Comparison of ENCODE assay signal across 2 cellular contexts in the genomic region with DNA sequence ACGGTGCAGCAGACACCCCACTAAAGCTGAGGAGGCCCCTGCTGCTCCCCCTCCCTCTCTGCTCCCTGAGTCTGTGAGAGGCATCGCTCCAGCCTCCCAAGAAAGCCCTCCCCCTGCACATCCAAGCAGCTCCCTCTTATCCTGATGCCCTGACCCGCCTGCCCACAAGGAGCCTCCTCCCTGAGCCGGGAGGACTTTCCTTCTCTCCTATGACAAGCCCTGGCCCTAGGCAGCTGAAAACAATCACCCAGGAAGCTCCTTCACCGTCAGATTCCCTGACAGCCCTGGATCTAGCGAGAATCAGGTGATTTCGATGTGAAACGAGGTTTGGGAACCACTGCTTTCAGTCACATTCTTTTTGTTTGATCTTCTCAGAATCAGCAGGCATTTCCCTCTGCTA.
TF ChIP-seq lines count a peak whose summit lies in the region.

No MANE protein-coding gene starts in this region.

TF ChIP-seq in SK-N-SH treated with all-trans-retinoic acid at 6 μM for 48 hours, 23 proteins besides CTCF, POLR2A, EP300 and RAD21 (continued from another document):
- TF ChIP-seq, protein P1, sequence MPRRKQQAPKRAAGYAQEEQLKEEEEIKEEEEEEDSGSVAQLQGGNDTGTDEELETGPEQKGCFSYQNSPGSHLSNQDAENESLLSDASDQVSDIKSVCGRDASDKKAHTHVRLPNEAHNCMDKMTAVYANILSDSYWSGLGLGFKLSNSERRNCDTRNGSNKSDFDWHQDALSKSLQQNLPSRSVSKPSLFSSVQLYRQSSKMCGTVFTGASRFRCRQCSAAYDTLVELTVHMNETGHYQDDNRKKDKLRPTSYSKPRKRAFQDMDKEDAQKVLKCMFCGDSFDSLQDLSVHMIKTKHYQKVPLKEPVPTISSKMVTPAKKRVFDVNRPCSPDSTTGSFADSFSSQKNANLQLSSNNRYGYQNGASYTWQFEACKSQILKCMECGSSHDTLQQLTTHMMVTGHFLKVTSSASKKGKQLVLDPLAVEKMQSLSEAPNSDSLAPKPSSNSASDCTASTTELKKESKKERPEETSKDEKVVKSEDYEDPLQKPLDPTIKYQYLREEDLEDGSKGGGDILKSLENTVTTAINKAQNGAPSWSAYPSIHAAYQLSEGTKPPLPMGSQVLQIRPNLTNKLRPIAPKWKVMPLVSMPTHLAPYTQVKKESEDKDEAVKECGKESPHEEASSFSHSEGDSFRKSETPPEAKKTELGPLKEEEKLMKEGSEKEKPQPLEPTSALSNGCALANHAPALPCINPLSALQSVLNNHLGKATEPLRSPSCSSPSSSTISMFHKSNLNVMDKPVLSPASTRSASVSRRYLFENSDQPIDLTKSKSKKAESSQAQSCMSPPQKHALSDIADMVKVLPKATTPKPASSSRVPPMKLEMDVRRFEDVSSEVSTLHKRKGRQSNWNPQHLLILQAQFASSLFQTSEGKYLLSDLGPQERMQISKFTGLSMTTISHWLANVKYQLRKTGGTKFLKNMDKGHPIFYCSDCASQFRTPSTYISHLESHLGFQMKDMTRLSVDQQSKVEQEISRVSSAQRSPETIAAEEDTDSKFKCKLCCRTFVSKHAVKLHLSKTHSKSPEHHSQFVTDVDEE (CRISPR knock-in tag; IDR thresholded peaks at IDR 0.05) = no peak
- TF ChIP-seq, protein P2, sequence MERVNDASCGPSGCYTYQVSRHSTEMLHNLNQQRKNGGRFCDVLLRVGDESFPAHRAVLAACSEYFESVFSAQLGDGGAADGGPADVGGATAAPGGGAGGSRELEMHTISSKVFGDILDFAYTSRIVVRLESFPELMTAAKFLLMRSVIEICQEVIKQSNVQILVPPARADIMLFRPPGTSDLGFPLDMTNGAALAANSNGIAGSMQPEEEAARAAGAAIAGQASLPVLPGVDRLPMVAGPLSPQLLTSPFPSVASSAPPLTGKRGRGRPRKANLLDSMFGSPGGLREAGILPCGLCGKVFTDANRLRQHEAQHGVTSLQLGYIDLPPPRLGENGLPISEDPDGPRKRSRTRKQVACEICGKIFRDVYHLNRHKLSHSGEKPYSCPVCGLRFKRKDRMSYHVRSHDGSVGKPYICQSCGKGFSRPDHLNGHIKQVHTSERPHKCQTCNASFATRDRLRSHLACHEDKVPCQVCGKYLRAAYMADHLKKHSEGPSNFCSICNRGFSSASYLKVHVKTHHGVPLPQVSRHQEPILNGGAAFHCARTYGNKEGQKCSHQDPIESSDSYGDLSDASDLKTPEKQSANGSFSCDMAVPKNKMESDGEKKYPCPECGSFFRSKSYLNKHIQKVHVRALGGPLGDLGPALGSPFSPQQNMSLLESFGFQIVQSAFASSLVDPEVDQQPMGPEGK (CRISPR knock-in tag; IDR thresholded peaks at IDR 0.05; ENCODE audit: borderline replicate concordance) = no peak

TF ChIP-seq in SK-N-SH, 30 proteins besides CTCF, POLR2A, EP300 and RAD21 (continued from another document):
- TF ChIP-seq YY1 (IDR thresholded peaks at IDR 0.05; ENCODE audit: low read depth) = no peak
- no peak for TF ChIP-seq SIN3A (IDR thresholded peaks at IDR 0.05; ENCODE audit: borderline replicate concordance, low read depth, low read length)
- no peak for TF ChIP-seq ELF1 (IDR thresholded peaks at IDR 0.05)
- no peak for TF ChIP-seq TAF1 (IDR thresholded peaks at IDR 0.05; ENCODE audit: borderline replicate concordance, low read depth, low read length)
- TF ChIP-seq JUND (IDR thresholded peaks at IDR 0.05) = no peak
- TF ChIP-seq, protein P3, sequence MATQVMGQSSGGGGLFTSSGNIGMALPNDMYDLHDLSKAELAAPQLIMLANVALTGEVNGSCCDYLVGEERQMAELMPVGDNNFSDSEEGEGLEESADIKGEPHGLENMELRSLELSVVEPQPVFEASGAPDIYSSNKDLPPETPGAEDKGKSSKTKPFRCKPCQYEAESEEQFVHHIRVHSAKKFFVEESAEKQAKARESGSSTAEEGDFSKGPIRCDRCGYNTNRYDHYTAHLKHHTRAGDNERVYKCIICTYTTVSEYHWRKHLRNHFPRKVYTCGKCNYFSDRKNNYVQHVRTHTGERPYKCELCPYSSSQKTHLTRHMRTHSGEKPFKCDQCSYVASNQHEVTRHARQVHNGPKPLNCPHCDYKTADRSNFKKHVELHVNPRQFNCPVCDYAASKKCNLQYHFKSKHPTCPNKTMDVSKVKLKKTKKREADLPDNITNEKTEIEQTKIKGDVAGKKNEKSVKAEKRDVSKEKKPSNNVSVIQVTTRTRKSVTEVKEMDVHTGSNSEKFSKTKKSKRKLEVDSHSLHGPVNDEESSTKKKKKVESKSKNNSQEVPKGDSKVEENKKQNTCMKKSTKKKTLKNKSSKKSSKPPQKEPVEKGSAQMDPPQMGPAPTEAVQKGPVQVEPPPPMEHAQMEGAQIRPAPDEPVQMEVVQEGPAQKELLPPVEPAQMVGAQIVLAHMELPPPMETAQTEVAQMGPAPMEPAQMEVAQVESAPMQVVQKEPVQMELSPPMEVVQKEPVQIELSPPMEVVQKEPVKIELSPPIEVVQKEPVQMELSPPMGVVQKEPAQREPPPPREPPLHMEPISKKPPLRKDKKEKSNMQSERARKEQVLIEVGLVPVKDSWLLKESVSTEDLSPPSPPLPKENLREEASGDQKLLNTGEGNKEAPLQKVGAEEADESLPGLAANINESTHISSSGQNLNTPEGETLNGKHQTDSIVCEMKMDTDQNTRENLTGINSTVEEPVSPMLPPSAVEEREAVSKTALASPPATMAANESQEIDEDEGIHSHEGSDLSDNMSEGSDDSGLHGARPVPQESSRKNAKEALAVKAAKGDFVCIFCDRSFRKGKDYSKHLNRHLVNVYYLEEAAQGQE (IDR thresholded peaks at IDR 0.05; ENCODE audit: low read depth, low read length) = no peak
- no peak for TF ChIP-seq EZH2phosphoT487 (IDR thresholded peaks at IDR 0.05; ENCODE audit: borderline replicate concordance, low read depth)
- TF ChIP-seq GABPA (IDR thresholded peaks at IDR 0.05; ENCODE audit: low read depth) = no peak
- TF ChIP-seq POLR2AphosphoS5 (IDR thresholded peaks at IDR 0.05; ENCODE audit: low read depth, low read length) = no peak
- no peak for TF ChIP-seq GATA2 (CRISPR knock-in tag; IDR thresholded peaks at IDR 0.05)
- TF ChIP-seq CHD2 (IDR thresholded peaks at IDR 0.05; ENCODE audit: low read length, partially characterized antibody) = no peak
- TF ChIP-seq SMC3 (IDR thresholded peaks at IDR 0.05; ENCODE audit: low read depth, low read length) = no peak
- no peak for TF ChIP-seq FOXM1 (IDR thresholded peaks at IDR 0.05; ENCODE audit: low read depth)
- TF ChIP-seq, protein P4, sequence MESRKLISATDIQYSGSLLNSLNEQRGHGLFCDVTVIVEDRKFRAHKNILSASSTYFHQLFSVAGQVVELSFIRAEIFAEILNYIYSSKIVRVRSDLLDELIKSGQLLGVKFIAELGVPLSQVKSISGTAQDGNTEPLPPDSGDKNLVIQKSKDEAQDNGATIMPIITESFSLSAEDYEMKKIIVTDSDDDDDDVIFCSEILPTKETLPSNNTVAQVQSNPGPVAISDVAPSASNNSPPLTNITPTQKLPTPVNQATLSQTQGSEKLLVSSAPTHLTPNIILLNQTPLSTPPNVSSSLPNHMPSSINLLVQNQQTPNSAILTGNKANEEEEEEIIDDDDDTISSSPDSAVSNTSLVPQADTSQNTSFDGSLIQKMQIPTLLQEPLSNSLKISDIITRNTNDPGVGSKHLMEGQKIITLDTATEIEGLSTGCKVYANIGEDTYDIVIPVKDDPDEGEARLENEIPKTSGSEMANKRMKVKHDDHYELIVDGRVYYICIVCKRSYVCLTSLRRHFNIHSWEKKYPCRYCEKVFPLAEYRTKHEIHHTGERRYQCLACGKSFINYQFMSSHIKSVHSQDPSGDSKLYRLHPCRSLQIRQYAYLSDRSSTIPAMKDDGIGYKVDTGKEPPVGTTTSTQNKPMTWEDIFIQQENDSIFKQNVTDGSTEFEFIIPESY (IDR thresholded peaks at IDR 0.05; ENCODE audit: borderline replicate concordance, low read depth) = no peak
